ENCODE assay signal across 1 cellular context in genomic region chr10:34802692-34803091, GRCh38.
TF ChIP-seq lines count a peak whose summit lies in the region.

No MANE protein-coding gene starts in this region.

TF ChIP-seq in GM23338, 12 proteins besides CTCF, POLR2A, EP300 and RAD21 (continued from another document):
- TF ChIP-seq ETS1 (IDR thresholded peaks at IDR 0.05) (no peak), EZH2phosphoT487 (IDR thresholded peaks at IDR 0.05; ENCODE audit: unreplicated experiment) (no peak)
